Comparison of ENCODE assay signal across 12 cellular contexts in genomic region chr4:184460495-184461285, GRCh38. TPM values are rescaled to one million over a fixed set of nuclear protein-coding genes. Genes with fewer than 3 reads are reported as not detected.
A peak's percentile ranks its signal among the peaks of the same experiment; 100 is the strongest.
DNase-seq lines count a peak whose midpoint lies in the region; ATAC-seq and TF ChIP-seq lines count a peak whose summit lies in the region.
"Had no signal": no experiment of that assay in that cellular context is flagged by ENCODE, and none has a peak within 500 bp of the region (broad histone marks: within the 10 kb centered on the region; RNA-seq: fewer than 3 reads in every experiment).

No MANE protein-coding gene starts in this region.

- no peaks in the 10 kb centered on the region for H3K36me3 ChIP-seq in Loucy (ENCODE audit: insufficient read depth, low read length)
- H3K36me3 ChIP-seq in spleen = peaks cover 0 to 42% (median 6%) of the 10 kb centered on the region in 6 donors
- H3K36me3 ChIP-seq: HAP-1 had no signal

- H3K4me1 Mint-ChIP-seq in activated T-cell treated with anti-CD3 and anti-CD28 coated beads, Interleukin-2, amount 50 U/mL, for 24 hours (ENCODE audit: low read depth) = peaks cover 84% of the 10 kb centered on the region
- H3K4me1 Mint-ChIP-seq in activated T-cell treated with anti-CD3 and anti-CD28 coated beads, Interleukin-2, amount 50 U/mL, for 4 hours (ENCODE audit: low read depth) = peaks cover 83% of the 10 kb centered on the region
- peaks cover 46% of the 10 kb centered on the region for H3K4me1 Mint-ChIP-seq in activated naive CD8-positive, alpha-beta T cell treated with anti-CD3 and anti-CD28 coated beads, Interleukin-2, amount 10 ng/mL, durations not matched to agents 7 days and 5 days

- H3K4me3 ChIP-seq in Loucy (ENCODE audit: low read length, poor library complexity, severe bottlenecking) = no peak overlapping the region
- H3K4me3 ChIP-seq in spleen = peak overlapping the region in 1 of 8 donors; percentile 17
- H3K4me3 ChIP-seq: HAP-1 had no signal

- no peak for TF ChIP-seq POLR2A in spleen (IDR thresholded peaks at IDR 0.05)

- no peak for ATAC-seq in activated T-cell treated with anti-CD3 and anti-CD28 coated beads, Interleukin-2, amount 50 U/mL, for 4 hours
- ATAC-seq in activated naive CD8-positive, alpha-beta T cell treated with anti-CD3 and anti-CD28 coated beads, Interleukin-2, amount 10 ng/mL, durations not matched to agents 7 days and 5 days (ENCODE audit: low read depth) = no peak
- ATAC-seq in HG03439 (IDR thresholded peaks at IDR 0.05; ENCODE audit: unreplicated experiment) = no peak

- no peaks in the 10 kb centered on the region for H3K9me2 ChIP-seq in Loucy (replicated peaks; ENCODE audit: low read depth, low read length)

- no peak overlapping the region for H2AFZ ChIP-seq in Loucy (ENCODE audit: low read length)

- no peaks in the 10 kb centered on the region for H3K9me3 Mint-ChIP-seq in activated T-cell treated with anti-CD3 and anti-CD28 coated beads, Interleukin-2, amount 50 U/mL, for 24 hours
- no peaks in the 10 kb centered on the region for H3K9me3 Mint-ChIP-seq in activated T-cell treated with anti-CD3 and anti-CD28 coated beads, Interleukin-2, amount 50 U/mL, for 4 hours
- no peaks in the 10 kb centered on the region for H3K9me3 Mint-ChIP-seq in activated naive CD8-positive, alpha-beta T cell treated with anti-CD3 and anti-CD28 coated beads, Interleukin-2, amount 10 ng/mL, durations not matched to agents 7 days and 5 days

- H3K27me3 ChIP-seq in Loucy (ENCODE audit: insufficient read depth, low read length, poor library complexity, severe bottlenecking) = no peaks in the 10 kb centered on the region
- H3K27me3 ChIP-seq in spleen (replicated peaks in 1 of 7) = no peaks in the 10 kb centered on the region

- peak overlapping the region; percentile 29 for H3K4me2 ChIP-seq in Loucy (ENCODE audit: low read depth, low read length, poor library complexity, severe bottlenecking)

- intact Hi-C loops in spleen (cut with DNase I; ENCODE audit: low total_unique reads) = no loop called here

- TF ChIP-seq CTCF in Loucy (conservative IDR thresholded peaks at IDR 0.05; ENCODE audit: low read length) = no peak
- no peak for TF ChIP-seq CTCF in spleen (IDR thresholded peaks at IDR 0.05 in 8 of 11, conservative IDR thresholded peaks at IDR 0.05 in 3 of 11)

- peaks cover 35% of the 10 kb centered on the region for H3K36me3 Mint-ChIP-seq in activated T-cell treated with anti-CD3 and anti-CD28 coated beads, Interleukin-2, amount 50 U/mL, for 24 hours (ENCODE audit: low read depth)
- peaks cover 25% of the 10 kb centered on the region for H3K36me3 Mint-ChIP-seq in activated T-cell treated with anti-CD3 and anti-CD28 coated beads, Interleukin-2, amount 50 U/mL, for 4 hours (ENCODE audit: insufficient read depth)
- H3K36me3 Mint-ChIP-seq in activated naive CD8-positive, alpha-beta T cell treated with anti-CD3 and anti-CD28 coated beads, Interleukin-2, amount 10 ng/mL, durations not matched to agents 7 days and 5 days = peaks cover 33% of the 10 kb centered on the region

- DNase-seq in activated T-cell treated with anti-CD3 and anti-CD28 coated beads, Interleukin-2, amount 50 U/mL, for 24 hours = no peak
- no peak for DNase-seq in activated T-cell treated with anti-CD3 and anti-CD28 coated beads, Interleukin-2, amount 50 U/mL, for 4 hours
- DNase-seq in activated naive CD8-positive, alpha-beta T cell treated with anti-CD3 and anti-CD28 coated beads, Interleukin-2, amount 10 ng/mL, durations not matched to agents 7 days and 5 days = no peak
- no peak for DNase-seq in spleen
- no peak for DNase-seq in activated gamma-delta T cell treated with Interleukin-2 at 50 U/mL for 16 hours
- DNase-seq in GM19240 (ENCODE audit: insufficient read length, low spot score) = no peak
- DNase-seq: DMS79 treated with DMSO at 0.1 percent for 48 hours, NCI-H1436 treated with DMSO at 0.1 percent for 48 hours, Right ventricle myocardium superior had no signal

- no peak overlapping the region for H3K9ac ChIP-seq in Loucy (ENCODE audit: low read depth, low read length, poor library complexity, severe bottlenecking)

- no peaks in the 10 kb centered on the region for H3K27me3 Mint-ChIP-seq in activated T-cell treated with anti-CD3 and anti-CD28 coated beads, Interleukin-2, amount 50 U/mL, for 24 hours
- H3K27me3 Mint-ChIP-seq in activated T-cell treated with anti-CD3 and anti-CD28 coated beads, Interleukin-2, amount 50 U/mL, for 4 hours (ENCODE audit: low read depth) = no peaks in the 10 kb centered on the region
- no peaks in the 10 kb centered on the region for H3K27me3 Mint-ChIP-seq in activated naive CD8-positive, alpha-beta T cell treated with anti-CD3 and anti-CD28 coated beads, Interleukin-2, amount 10 ng/mL, durations not matched to agents 7 days and 5 days

- H3K4me1 ChIP-seq in Loucy (ENCODE audit: insufficient read depth, low read length, poor library complexity, severe bottlenecking) (peaks cover 25% of the 10 kb centered on the region), spleen (peaks cover 37 to 99% (median 79%) of the 10 kb centered on the region in 6 donors)

- H3K27ac Mint-ChIP-seq in activated T-cell treated with anti-CD3 and anti-CD28 coated beads, Interleukin-2, amount 50 U/mL, for 24 hours = peak overlapping the region; percentile 70
- H3K27ac Mint-ChIP-seq in activated naive CD8-positive, alpha-beta T cell treated with anti-CD3 and anti-CD28 coated beads, Interleukin-2, amount 10 ng/mL, durations not matched to agents 7 days and 5 days = no peak overlapping the region

- H3K79me2 ChIP-seq in Loucy (ENCODE audit: insufficient read depth, low read length) = peaks cover 89% of the 10 kb centered on the region

- POLR2A ChIA-PET in activated naive CD8-positive, alpha-beta T cell treated with anti-CD3 and anti-CD28 coated beads, Interleukin-2, amount 10 ng/mL, durations not matched to agents 7 days and 5 days (lab: Charles Lee) = no interaction called here

- no peaks in the 10 kb centered on the region for H3K9me3 ChIP-seq in Loucy (ENCODE audit: insufficient read depth, low read depth, low read length)
- no peaks in the 10 kb centered on the region for H3K9me3 ChIP-seq in spleen
- H3K9me3 ChIP-seq: HAP-1 had no signal

- peaks cover 12% of the 10 kb centered on the region for H4K20me1 ChIP-seq in Loucy (ENCODE audit: insufficient read depth, low read length, poor library complexity, severe bottlenecking)

- peak overlapping the region in 5 of 8 donors; percentile 23 to 65 (median 39) for H3K27ac ChIP-seq in spleen

- H3F3A ChIP-seq in Loucy (ENCODE audit: low read depth) = no peaks in the 10 kb centered on the region

- H3K4me3 Mint-ChIP-seq in activated T-cell treated with anti-CD3 and anti-CD28 coated beads, Interleukin-2, amount 50 U/mL, for 24 hours = no peak overlapping the region
- H3K4me3 Mint-ChIP-seq in activated T-cell treated with anti-CD3 and anti-CD28 coated beads, Interleukin-2, amount 50 U/mL, for 4 hours = no peak overlapping the region
- H3K4me3 Mint-ChIP-seq in activated naive CD8-positive, alpha-beta T cell treated with anti-CD3 and anti-CD28 coated beads, Interleukin-2, amount 10 ng/mL, durations not matched to agents 7 days and 5 days = peak overlapping the region; percentile 14

- 31 to 49% (median 46%) methylated on average over 13 of the region's 13 CpGs for WGBS in spleen, 5 donors

RNA-seq across cellular contexts. Expression of gene IRF2, which starts 13.7 kb away (rescaled TPM):
- total RNA-seq in activated T-cell treated with anti-CD3 and anti-CD28 coated beads, Interleukin-2, amount 50 U/mL, for 4 hours = 10 to 100 TPM; 29.3 to 37.4 (median 32.8) TPM
- 10 to 100 TPM; 72.0 to 73.2 TPM for total RNA-seq in activated naive CD8-positive, alpha-beta T cell treated with anti-CD3 and anti-CD28 coated beads, Interleukin-2, amount 10 ng/mL, durations not matched to agents 7 days and 5 days
- total RNA-seq in spleen = 100 to 1,000 TPM in 1 of 7 donors, 10 to 100 TPM in 6; 83.2 to 101 (median 90.1) TPM
- polyA plus RNA-seq in spleen = 10 to 100 TPM; 27.1 to 44.5 (median 42.4) TPM
